8 cellular contexts compared by ENCODE assay signal in the genomic region with DNA sequence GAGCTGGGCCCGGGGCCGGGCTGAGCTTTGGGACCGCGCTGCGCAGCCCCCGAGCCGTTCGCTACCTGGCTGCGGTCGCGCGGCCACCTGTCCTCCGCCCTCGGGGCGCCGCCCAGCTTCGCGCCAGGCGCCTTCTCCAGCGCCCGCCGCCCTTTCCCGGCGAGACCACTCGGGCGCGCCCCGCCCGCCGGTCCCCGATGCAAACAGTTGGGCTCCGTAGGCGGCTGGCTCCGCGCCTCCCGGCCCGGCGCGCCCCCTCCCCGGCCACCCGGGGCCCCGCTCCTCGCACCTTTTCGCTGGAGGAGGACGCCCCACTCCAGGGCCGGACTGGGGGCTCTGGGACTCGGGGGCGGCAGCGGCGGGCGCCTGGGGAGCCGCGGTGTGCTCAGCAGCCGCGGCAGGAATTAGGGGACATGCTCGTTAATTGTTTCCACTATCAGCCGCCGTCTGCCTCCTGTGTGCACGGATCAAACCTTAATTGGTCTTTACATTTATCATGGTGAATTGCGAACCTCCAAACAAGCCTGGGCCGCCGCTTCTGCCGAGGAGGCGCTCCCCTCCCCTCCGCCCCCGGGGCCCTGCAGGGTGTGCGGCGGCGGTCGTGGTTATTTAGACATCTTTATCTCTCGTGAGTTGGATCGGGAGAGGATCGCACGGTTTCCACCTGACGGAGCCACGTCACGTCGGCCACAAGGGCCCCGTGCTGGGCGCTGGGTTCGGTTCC. TPM values are rescaled to one million over a fixed set of nuclear protein-coding genes. Genes with fewer than 3 reads are reported as not detected.
DNase-seq lines count a peak whose midpoint lies in the region; ATAC-seq, FAIRE-seq and TF ChIP-seq lines count a peak whose summit lies in the region.

No MANE protein-coding gene starts in this region.

- H3K27ac ChIP-seq in Karpas-422 (ENCODE audit: low read length) (no peak overlapping the region), cingulate gyrus (ENCODE audit: low read depth, low read length) (peak overlapping the region; percentile 23)
- H3K27ac ChIP-seq in naive thymus-derived CD4-positive, alpha-beta T cell (ENCODE audit: low read depth, low read length) = no peak overlapping the region

- no peak overlapping the region for H3K27ac Mint-ChIP-seq in naive thymus-derived CD4-positive, alpha-beta T cell

- peaks cover 0 to 4% (median 3%) of the 10 kb centered on the region in 5 donors for H3K36me3 Mint-ChIP-seq in naive thymus-derived CD4-positive, alpha-beta T cell

- DNase-seq in Karpas-422 (no peak), HTR-8/SVneo (ENCODE audit: insufficient read length, low spot score) (no peak), AG08396 (ENCODE audit: low spot score) (no peak), HuH-7 (ENCODE audit: low spot score) (no peak)
- DNase-seq in naive thymus-derived CD4-positive, alpha-beta T cell = no peak

- H3K4me3 Mint-ChIP-seq in naive thymus-derived CD4-positive, alpha-beta T cell = peak overlapping the region; percentile 36 to 80 (median 66)

- peak overlapping the region; percentile 94; the same call in 1 of the 2 replicates for H2AFZ ChIP-seq in Karpas-422 (ENCODE audit: low read length)

- TF ChIP-seq POLR2A in GM10847 (IDR thresholded peaks at IDR 0.05; ENCODE audit: extremely low read depth, insufficient read length) = peak; percentile 7

- peaks cover 0 to 10% (median 0%) of the 10 kb centered on the region in 11 donors for H3K9me3 Mint-ChIP-seq in naive thymus-derived CD4-positive, alpha-beta T cell

- H4K20me1 ChIP-seq in Karpas-422 (ENCODE audit: insufficient read depth, low read depth, low read length) = no peaks in the 10 kb centered on the region

- no peaks in the 10 kb centered on the region for H3K9me3 ChIP-seq in Karpas-422 (ENCODE audit: low read length)
- H3K9me3 ChIP-seq in naive thymus-derived CD4-positive, alpha-beta T cell (ENCODE audit: control insufficient read depth in 2 of 3, low read length in 3 of 3) = no peaks in the 10 kb centered on the region

- no peaks in the 10 kb centered on the region for H3K9me2 ChIP-seq in Karpas-422 (replicated peaks; ENCODE audit: insufficient read depth, low read length)

- peak overlapping the region; percentile 54 for H3K9ac ChIP-seq in Karpas-422 (ENCODE audit: low read length)

- H3K4me2 ChIP-seq in Karpas-422 (ENCODE audit: low read depth, low read length, poor library complexity, severe bottlenecking) = peak overlapping the region; percentile 80

- peak overlapping the region; percentile 72 for H3K4me3 ChIP-seq in Karpas-422 (ENCODE audit: low read length)
- no peak overlapping the region for H3K4me3 ChIP-seq in naive thymus-derived CD4-positive, alpha-beta T cell (ENCODE audit: low read length)

- no peak for FAIRE-seq in HTR-8/SVneo (lab: Jason Lieb, UNC)

- intact Hi-C loops in naive thymus-derived CD4-positive, alpha-beta T cell (cut with micrococcal nuclease) = loop anchor here in 1 of 2 donors (10.0 kb wide), 1 partner anchor 772 kb away; no protein-coding TSS in a partner anchor

- CTCF ChIA-PET in naive thymus-derived CD4-positive, alpha-beta T cell (lab: Charles Lee) = no interaction called here

- H3K27me3 ChIP-seq in Karpas-422 (ENCODE audit: low read length) = no peaks in the 10 kb centered on the region
- peaks cover 0 to 4% of the 10 kb centered on the region in 2 donors for H3K27me3 ChIP-seq in naive thymus-derived CD4-positive, alpha-beta T cell (ENCODE audit: control insufficient read depth in 2 of 2, insufficient read depth in 2 of 2, low read length in 2 of 2)

- H3K4me1 ChIP-seq in Karpas-422 (ENCODE audit: low read length) = peaks cover 31% of the 10 kb centered on the region
- no peaks in the 10 kb centered on the region for H3K4me1 ChIP-seq in naive thymus-derived CD4-positive, alpha-beta T cell (ENCODE audit: control insufficient read depth in 2 of 2, insufficient read depth in 2 of 2, low read length in 2 of 2)

- ATAC-seq in GM21447 (IDR thresholded peaks at IDR 0.05; ENCODE audit: unreplicated experiment) = peak; percentile 14
- peak; percentile 13 for ATAC-seq in naive thymus-derived CD4-positive, alpha-beta T cell

- POLR2A ChIA-PET in naive thymus-derived CD4-positive, alpha-beta T cell (lab: Charles Lee) = no interaction called here

- no peaks in the 10 kb centered on the region for H3K79me2 ChIP-seq in Karpas-422 (ENCODE audit: low read length)

- H3K27me3 Mint-ChIP-seq in naive thymus-derived CD4-positive, alpha-beta T cell = peaks cover 66 to 78% (median 70%) of the 10 kb centered on the region in 5 donors

- peaks cover 5 to 19% (median 14%) of the 10 kb centered on the region in 7 donors for H3K4me1 Mint-ChIP-seq in naive thymus-derived CD4-positive, alpha-beta T cell

- H3K36me3 ChIP-seq in Karpas-422 (ENCODE audit: insufficient read depth, low read length) = no peaks in the 10 kb centered on the region
- no peaks in the 10 kb centered on the region for H3K36me3 ChIP-seq in naive thymus-derived CD4-positive, alpha-beta T cell (ENCODE audit: control insufficient read depth in 2 of 3, insufficient read depth in 3 of 3, low read length in 3 of 3)

RNA-seq across cellular contexts. Expression of gene CNR1, which starts 0.9 kb away (rescaled TPM):
- total RNA-seq in Karpas-422 (2014; rRNA removed; shearing (Covaris generic); ENCODE audit: low replicate concordance) = 1.3 and 2.5 TPM in 2 replicates
- not detected for total RNA-seq in naive thymus-derived CD4-positive, alpha-beta T cell
- polyA plus RNA-seq in naive thymus-derived CD4-positive, alpha-beta T cell = not detected
